Comparison of ENCODE assay signal across 1 cellular context in the genomic region with DNA sequence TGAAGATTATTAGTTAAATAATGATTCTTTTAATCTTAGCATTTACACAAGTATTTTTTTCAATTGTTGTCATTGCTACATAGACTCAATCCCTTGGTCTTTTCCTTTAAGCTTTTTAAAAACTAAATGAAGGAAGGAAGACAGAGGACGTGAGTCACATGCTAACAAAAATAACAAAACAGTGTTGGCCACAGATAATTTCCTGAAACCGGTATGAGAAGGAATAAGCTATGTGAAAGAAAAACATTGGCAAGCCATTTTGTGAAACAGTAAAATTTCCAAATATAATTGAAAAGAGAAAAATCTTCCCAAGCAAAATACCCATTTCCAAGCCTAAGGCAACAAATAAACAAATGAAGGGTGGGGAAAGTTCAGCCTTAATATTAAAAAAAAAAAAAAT.
TF ChIP-seq lines count a peak whose summit lies in the region.

No MANE protein-coding gene starts in this region.

TF ChIP-seq in SK-N-SH treated with all-trans-retinoic acid at 6 μM for 48 hours, 23 proteins besides CTCF, POLR2A, EP300 and RAD21 (continued from another document):
- TF ChIP-seq TSHZ2 (CRISPR knock-in tag; IDR thresholded peaks at IDR 0.05) (no peak), ZNF565 (CRISPR knock-in tag; conservative IDR thresholded peaks at IDR 0.05; ENCODE audit: low read depth) (no peak), POU6F1 (CRISPR knock-in tag; IDR thresholded peaks at IDR 0.05; ENCODE audit: borderline replicate concordance, low read depth) (no peak), CSDC2 (CRISPR knock-in tag; IDR thresholded peaks at IDR 0.05) (no peak), ZFP3 (CRISPR knock-in tag; IDR thresholded peaks at IDR 0.05) (no peak), OSR1 (CRISPR knock-in tag; IDR thresholded peaks at IDR 0.05) (no peak), TOX (CRISPR knock-in tag; IDR thresholded peaks at IDR 0.05; ENCODE audit: borderline replicate concordance) (no peak), ZNF70 (CRISPR knock-in tag; IDR thresholded peaks at IDR 0.05) (no peak), BACH2 (CRISPR knock-in tag; IDR thresholded peaks at IDR 0.05; ENCODE audit: borderline replicate concordance) (no peak), ZNF8 (CRISPR knock-in tag; IDR thresholded peaks at IDR 0.05) (no peak)
TF ChIP-seq in SK-N-SH treated with all-trans-retinoic acid at 6 μM for 48 hours: peak in this region for 0.
